8 cellular contexts compared by ENCODE assay signal in genomic region chr15:31338318-31338878, GRCh38. TPM values are rescaled to one million over a fixed set of nuclear protein-coding genes. Genes with fewer than 3 reads are reported as not detected.
DNase-seq lines count a peak whose midpoint lies in the region; ATAC-seq and TF ChIP-seq lines count a peak whose summit lies in the region.

No MANE protein-coding gene starts in this region.

- POLR2A ChIA-PET in activated CD4-positive, alpha-beta memory T cell treated with anti-CD3 and anti-CD28 coated beads for 36 hours (lab: Charles Lee) = interaction anchor here (1.0 to 1.7 kb wide), 5 partner anchors 9 to 28 kb away, joined by 3 to 5 read pairs (median 3); partner anchors contain the start of gene KLF13

- peak overlapping the region; percentile 35 for H3K4me3 Mint-ChIP-seq in activated CD4-positive, alpha-beta memory T cell treated with anti-CD3 and anti-CD28 coated beads for 36 hours
- peak overlapping the region; percentile 67 to 85 (median 75) for H3K4me3 Mint-ChIP-seq in immature natural killer cell

- peak overlapping the region; percentile 88 for H3K27ac ChIP-seq in suprapubic skin

- peaks cover 98% of the 10 kb centered on the region for H3K4me1 Mint-ChIP-seq in activated CD4-positive, alpha-beta memory T cell treated with anti-CD3 and anti-CD28 coated beads for 36 hours (ENCODE audit: low read depth)
- peaks cover 98 to 100% of the 10 kb centered on the region in 2 donors for H3K4me1 Mint-ChIP-seq in immature natural killer cell

- no peak for TF ChIP-seq POLR2A in suprapubic skin (IDR thresholded peaks at IDR 0.05)

- H3K27me3 Mint-ChIP-seq in activated CD4-positive, alpha-beta memory T cell treated with anti-CD3 and anti-CD28 coated beads for 36 hours = no peaks in the 10 kb centered on the region
- H3K27me3 Mint-ChIP-seq in immature natural killer cell (ENCODE audit: low read depth in 3 of 3) = peaks cover 15 to 52% (median 18%) of the 10 kb centered on the region in 3 donors

- DNase-seq in DMS79 treated with DMSO at 0.1 percent for 48 hours (lab: John Stamatoyannopoulos, UW) (peak; percentile 11), DMS79 (lab: John Stamatoyannopoulos, UW) (no peak), immature natural killer cell (no peak), suprapubic skin (ENCODE audit: low spot score in 2 of 2) (peak in 1 of 2 donors; percentile 55), KBM-7 (no peak), NCI-H526 treated with DMSO at 0.1 percent for 48 hours (lab: John Stamatoyannopoulos, UW) (no peak)
- no peak for DNase-seq in activated CD4-positive, alpha-beta memory T cell treated with anti-CD3 and anti-CD28 coated beads for 36 hours

- in situ Hi-C loops in KBM-7 (cut with MboI; ENCODE audit: low pct_unique_long_range_greater_than_20kb, low sequenced_read_pairs) = no loop called here

- WGBS in suprapubic skin = 13% methylated on average over 8 of the region's 9 CpGs

- CTCF ChIA-PET in activated CD4-positive, alpha-beta memory T cell treated with anti-CD3 and anti-CD28 coated beads for 36 hours (lab: Charles Lee) = interaction anchor here (0.7 to 1.3 kb wide), 7 partner anchors 8 to 97 kb away, joined by 3 to 4 read pairs (median 3); no protein-coding TSS in a partner anchor

- H3K4me1 ChIP-seq in suprapubic skin = peaks cover 99% of the 10 kb centered on the region

- TF ChIP-seq CTCF in suprapubic skin (IDR thresholded peaks at IDR 0.05) = no peak

- peak; percentile 49 for ATAC-seq in HG02973 (IDR thresholded peaks at IDR 0.05; ENCODE audit: unreplicated experiment)

- TF ChIP-seq EP300 in suprapubic skin (IDR thresholded peaks at IDR 0.05) = no peak

- peak overlapping the region; percentile 84 for H3K27ac Mint-ChIP-seq in activated CD4-positive, alpha-beta memory T cell treated with anti-CD3 and anti-CD28 coated beads for 36 hours
- H3K27ac Mint-ChIP-seq in immature natural killer cell = peak overlapping the region; percentile 83 to 96 (median 86)

- intact Hi-C loops in activated CD4-positive, alpha-beta memory T cell treated with anti-CD3 and anti-CD28 coated beads for 36 hours (cut with micrococcal nuclease) = loop anchor here (1.0 kb wide), 1 partner anchor 8 kb away; no protein-coding TSS in a partner anchor

- H3K27me3 ChIP-seq in suprapubic skin = no peaks in the 10 kb centered on the region

- H3K9me3 Mint-ChIP-seq in activated CD4-positive, alpha-beta memory T cell treated with anti-CD3 and anti-CD28 coated beads for 36 hours = no peaks in the 10 kb centered on the region
- H3K9me3 Mint-ChIP-seq in immature natural killer cell = no peaks in the 10 kb centered on the region

- H3K9me3 ChIP-seq in suprapubic skin = no peaks in the 10 kb centered on the region

- peaks cover 1% of the 10 kb centered on the region for H3K36me3 Mint-ChIP-seq in activated CD4-positive, alpha-beta memory T cell treated with anti-CD3 and anti-CD28 coated beads for 36 hours
- H3K36me3 Mint-ChIP-seq in immature natural killer cell = no peaks in the 10 kb centered on the region

- peak overlapping the region; percentile 2 for H3K4me3 ChIP-seq in suprapubic skin

- no peaks in the 10 kb centered on the region for H3K36me3 ChIP-seq in suprapubic skin

RNA-seq across cellular contexts. Expression of gene KLF13, which starts 11.8 kb away (rescaled TPM):
- total RNA-seq in activated CD4-positive, alpha-beta memory T cell treated with anti-CD3 and anti-CD28 coated beads for 36 hours = 100 to 1,000 TPM; 134 to 145 TPM
- polyA plus RNA-seq in immature natural killer cell = 10 to 100 TPM; 24.7 to 89.9 (median 47.2) TPM
- total RNA-seq in suprapubic skin = 100 to 1,000 TPM; 141 to 162 (median 145) TPM
